ENCODE assay signal across 1 cellular context in the genomic region with DNA sequence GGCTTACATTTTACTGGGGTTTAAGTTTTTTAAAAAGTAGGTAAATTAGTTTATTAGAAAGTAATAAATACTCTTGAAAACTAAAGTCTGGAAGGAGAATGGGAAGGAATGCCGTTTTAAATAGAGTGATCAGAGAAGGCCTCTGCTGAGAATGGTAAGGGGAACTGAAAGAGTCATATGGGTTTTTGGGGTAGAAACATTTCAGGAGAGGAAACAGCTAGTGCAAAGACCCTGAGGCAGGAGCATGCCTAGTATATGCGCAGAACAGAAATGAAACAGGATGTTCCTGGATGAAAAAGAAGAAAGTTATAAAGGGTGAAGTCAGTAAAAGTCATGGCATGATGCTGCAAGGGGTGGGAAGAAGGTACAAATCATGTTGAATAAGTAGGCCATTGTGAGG.
TF ChIP-seq lines count a peak whose summit lies in the region.

No MANE protein-coding gene starts in this region.

TF ChIP-seq in H1, 55 proteins besides CTCF, POLR2A, EP300 and RAD21:
- TF ChIP-seq GABPA (IDR thresholded peaks at IDR 0.05; ENCODE audit: borderline replicate concordance, insufficient read depth, low read length): no peak
- no peak for TF ChIP-seq JUND (IDR thresholded peaks at IDR 0.05; ENCODE audit: low read length)
- TF ChIP-seq SRF (IDR thresholded peaks at IDR 0.05; ENCODE audit: low read depth, low read length): no peak
- no peak for TF ChIP-seq CEBPB (IDR thresholded peaks at IDR 0.05; ENCODE audit: low read depth, low read length)
- TF ChIP-seq TAF7 (optimal IDR thresholded peaks at IDR 0.05; ENCODE audit: borderline replicate concordance, low read depth, low read length): no peak
- TF ChIP-seq CTBP2 (IDR thresholded peaks at IDR 0.05; ENCODE audit: borderline replicate concordance, insufficient read depth, insufficient read length, low read length): no peak
- TF ChIP-seq, protein P1, sequence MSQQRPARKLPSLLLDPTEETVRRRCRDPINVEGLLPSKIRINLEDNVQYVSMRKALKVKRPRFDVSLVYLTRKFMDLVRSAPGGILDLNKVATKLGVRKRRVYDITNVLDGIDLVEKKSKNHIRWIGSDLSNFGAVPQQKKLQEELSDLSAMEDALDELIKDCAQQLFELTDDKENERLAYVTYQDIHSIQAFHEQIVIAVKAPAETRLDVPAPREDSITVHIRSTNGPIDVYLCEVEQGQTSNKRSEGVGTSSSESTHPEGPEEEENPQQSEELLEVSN (IDR thresholded peaks at IDR 0.05): no peak
- TF ChIP-seq RBBP5 (IDR thresholded peaks at IDR 0.05; ENCODE audit: borderline replicate concordance, low read depth, low read length): no peak
TF ChIP-seq in H1: peak in this region for 0.
